ENCODE assay signal across 1 cellular context in the genomic region with DNA sequence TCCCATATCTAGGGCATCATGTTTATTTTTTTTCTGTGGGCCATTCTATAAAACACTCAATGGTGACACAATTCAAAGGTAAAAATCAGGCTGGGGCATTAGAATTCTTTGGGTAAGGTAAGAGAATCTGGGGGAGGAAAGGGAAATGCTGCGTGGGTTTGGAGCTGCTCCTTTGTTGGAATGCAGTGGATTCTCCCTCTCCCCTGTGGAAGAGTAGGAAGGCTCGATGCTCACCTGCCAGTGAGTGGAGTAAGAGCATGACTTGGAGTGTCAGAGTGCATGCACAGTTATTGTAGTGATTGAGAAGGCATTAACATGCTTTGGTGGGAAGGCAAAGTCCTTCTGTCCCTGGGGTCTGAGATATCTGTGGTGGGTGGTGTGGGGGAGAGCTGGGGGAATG.
TF ChIP-seq lines count a peak whose summit lies in the region.

No MANE protein-coding gene starts in this region.

TF ChIP-seq in GM23338, 12 proteins besides CTCF, POLR2A, EP300 and RAD21 (continued from another document):
- TF ChIP-seq, protein P1, sequence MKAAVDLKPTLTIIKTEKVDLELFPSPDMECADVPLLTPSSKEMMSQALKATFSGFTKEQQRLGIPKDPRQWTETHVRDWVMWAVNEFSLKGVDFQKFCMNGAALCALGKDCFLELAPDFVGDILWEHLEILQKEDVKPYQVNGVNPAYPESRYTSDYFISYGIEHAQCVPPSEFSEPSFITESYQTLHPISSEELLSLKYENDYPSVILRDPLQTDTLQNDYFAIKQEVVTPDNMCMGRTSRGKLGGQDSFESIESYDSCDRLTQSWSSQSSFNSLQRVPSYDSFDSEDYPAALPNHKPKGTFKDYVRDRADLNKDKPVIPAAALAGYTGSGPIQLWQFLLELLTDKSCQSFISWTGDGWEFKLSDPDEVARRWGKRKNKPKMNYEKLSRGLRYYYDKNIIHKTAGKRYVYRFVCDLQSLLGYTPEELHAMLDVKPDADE (IDR thresholded peaks at IDR 0.05): no peak
- no peak for TF ChIP-seq ZNF331 (CRISPR knock-in tag; IDR thresholded peaks at IDR 0.05; ENCODE audit: low read depth)
- no peak for TF ChIP-seq NANOG (IDR thresholded peaks at IDR 0.05; ENCODE audit: borderline replicate concordance)
- TF ChIP-seq, protein P2, sequence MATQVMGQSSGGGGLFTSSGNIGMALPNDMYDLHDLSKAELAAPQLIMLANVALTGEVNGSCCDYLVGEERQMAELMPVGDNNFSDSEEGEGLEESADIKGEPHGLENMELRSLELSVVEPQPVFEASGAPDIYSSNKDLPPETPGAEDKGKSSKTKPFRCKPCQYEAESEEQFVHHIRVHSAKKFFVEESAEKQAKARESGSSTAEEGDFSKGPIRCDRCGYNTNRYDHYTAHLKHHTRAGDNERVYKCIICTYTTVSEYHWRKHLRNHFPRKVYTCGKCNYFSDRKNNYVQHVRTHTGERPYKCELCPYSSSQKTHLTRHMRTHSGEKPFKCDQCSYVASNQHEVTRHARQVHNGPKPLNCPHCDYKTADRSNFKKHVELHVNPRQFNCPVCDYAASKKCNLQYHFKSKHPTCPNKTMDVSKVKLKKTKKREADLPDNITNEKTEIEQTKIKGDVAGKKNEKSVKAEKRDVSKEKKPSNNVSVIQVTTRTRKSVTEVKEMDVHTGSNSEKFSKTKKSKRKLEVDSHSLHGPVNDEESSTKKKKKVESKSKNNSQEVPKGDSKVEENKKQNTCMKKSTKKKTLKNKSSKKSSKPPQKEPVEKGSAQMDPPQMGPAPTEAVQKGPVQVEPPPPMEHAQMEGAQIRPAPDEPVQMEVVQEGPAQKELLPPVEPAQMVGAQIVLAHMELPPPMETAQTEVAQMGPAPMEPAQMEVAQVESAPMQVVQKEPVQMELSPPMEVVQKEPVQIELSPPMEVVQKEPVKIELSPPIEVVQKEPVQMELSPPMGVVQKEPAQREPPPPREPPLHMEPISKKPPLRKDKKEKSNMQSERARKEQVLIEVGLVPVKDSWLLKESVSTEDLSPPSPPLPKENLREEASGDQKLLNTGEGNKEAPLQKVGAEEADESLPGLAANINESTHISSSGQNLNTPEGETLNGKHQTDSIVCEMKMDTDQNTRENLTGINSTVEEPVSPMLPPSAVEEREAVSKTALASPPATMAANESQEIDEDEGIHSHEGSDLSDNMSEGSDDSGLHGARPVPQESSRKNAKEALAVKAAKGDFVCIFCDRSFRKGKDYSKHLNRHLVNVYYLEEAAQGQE (IDR thresholded peaks at IDR 0.05; ENCODE audit: unreplicated experiment): no peak
- no peak for TF ChIP-seq ZNF114 (CRISPR knock-in tag; IDR thresholded peaks at IDR 0.05)
